ENCODE assay signal across 8 cellular contexts in the genomic region with DNA sequence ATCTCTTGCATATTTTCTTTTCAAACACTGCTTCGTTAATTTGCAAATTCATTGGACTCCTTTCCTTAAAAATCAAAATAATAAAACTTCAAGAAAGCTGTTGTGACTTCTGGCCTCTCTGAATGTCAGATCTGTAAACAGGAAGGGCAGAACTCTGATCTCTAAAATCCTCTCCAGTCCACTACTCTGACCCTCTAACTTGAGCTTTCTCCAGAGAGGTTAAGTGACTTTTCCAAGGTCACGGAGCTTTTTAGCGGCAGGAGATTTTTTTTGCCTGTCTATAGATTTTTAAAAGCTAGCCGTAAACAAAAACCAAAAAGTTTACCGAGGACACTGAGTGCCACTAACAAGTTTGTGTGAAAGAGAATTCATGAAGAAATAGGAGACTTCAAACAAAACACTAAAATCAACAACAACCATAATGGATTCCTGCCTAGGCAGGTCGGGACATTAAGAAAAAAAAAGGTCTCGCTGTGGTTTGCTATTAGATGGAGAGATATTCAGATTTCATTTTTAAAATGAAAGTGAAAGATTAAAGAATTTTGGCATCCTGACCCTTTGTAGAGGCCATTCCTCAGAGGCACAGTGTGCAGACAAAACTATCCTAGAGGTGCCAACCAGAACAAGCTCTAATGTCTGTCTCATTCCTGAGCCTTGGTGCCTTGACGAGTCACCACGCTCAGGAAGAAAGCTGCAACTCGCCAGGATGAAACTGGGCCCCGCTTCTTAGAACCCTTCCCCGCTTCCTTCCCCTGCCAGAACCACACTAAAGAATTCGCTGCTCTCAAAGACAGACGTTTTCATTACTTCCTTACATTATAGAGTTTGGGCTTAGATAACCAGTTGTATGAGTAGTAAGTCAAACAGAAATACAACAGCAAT.
DNase-seq lines count a peak whose midpoint lies in the region; ATAC-seq and TF ChIP-seq lines count a peak whose summit lies in the region.

No MANE protein-coding gene starts in this region.

- H3K79me2 ChIP-seq in parathyroid adenoma = no peaks in the 10 kb centered on the region

- H3K4me1 ChIP-seq in esophagus muscularis mucosa (peaks cover 23 to 47% (median 39%) of the 10 kb centered on the region in 4 donors), parathyroid adenoma (peaks cover 4% of the 10 kb centered on the region)

- H3K4me2 ChIP-seq in parathyroid adenoma (ENCODE audit: low read length) = peak overlapping the region; percentile 67

- 43% methylated on average over 14 of the region's 14 CpGs for WGBS in esophagus muscularis mucosa

- peak; percentile 14 to 18 for ATAC-seq in activated CD4-positive, CD25-positive, alpha-beta regulatory T cell treated with anti-CD3 and anti-CD28 coated beads, Interleukin-2, amount 50 U/mL, for 24 hours
- ATAC-seq in GM19035 (IDR thresholded peaks at IDR 0.05; ENCODE audit: unreplicated experiment) = no peak
- ATAC-seq in HG02588 (IDR thresholded peaks at IDR 0.05; ENCODE audit: unreplicated experiment) = no peak

- no peak for TF ChIP-seq POLR2A in esophagus muscularis mucosa (IDR thresholded peaks at IDR 0.05; ENCODE audit: low read depth)

- no peak for TF ChIP-seq CTCF in esophagus muscularis mucosa (IDR thresholded peaks at IDR 0.05)
- TF ChIP-seq CTCF in parathyroid adenoma (IDR thresholded peaks at IDR 0.05) = no peak

- peak overlapping the region; percentile 65 for H2AFZ ChIP-seq in parathyroid adenoma

- H3K9me3 ChIP-seq in esophagus muscularis mucosa (no peaks in the 10 kb centered on the region), parathyroid adenoma (ENCODE audit: control insufficient read depth, low read length) (no peaks in the 10 kb centered on the region)

- H3K27ac ChIP-seq in esophagus muscularis mucosa (replicated peaks in 1 of 4) (peak overlapping the region; percentile 85 to 90 (median 87)), parathyroid adenoma (peak overlapping the region; percentile 59)

- TF ChIP-seq EP300 in esophagus muscularis mucosa (IDR thresholded peaks at IDR 0.05) = no peak

- H3K36me3 ChIP-seq in esophagus muscularis mucosa (no peaks in the 10 kb centered on the region), parathyroid adenoma (ENCODE audit: control insufficient read depth, insufficient read depth, low read length) (no peaks in the 10 kb centered on the region)

- no peak for DNase-seq in activated CD4-positive, CD25-positive, alpha-beta regulatory T cell treated with anti-CD3 and anti-CD28 coated beads, Interleukin-2, amount 50 U/mL, for 72 hours
- DNase-seq in T-helper 1 cell = peak in 3 of 5 donors; percentile 19 to 75 (median 36)
- no peak for DNase-seq in esophagus muscularis mucosa (ENCODE audit: extremely low spot score)
- DNase-seq in stimulated activated CD4-positive, alpha-beta T cell treated with anti-CD3 and anti-CD28 coated beads, Interleukin-12 subunit alpha, Interleukin-12 subunit beta, amount 100 ng/mL, for 4 hours = no peak

- peak overlapping the region; percentile 34 to 57 (median 54) for H3K4me3 ChIP-seq in esophagus muscularis mucosa
- peak overlapping the region; percentile 42 for H3K4me3 ChIP-seq in parathyroid adenoma (ENCODE audit: low read depth, low read length)

- no peak overlapping the region for H3K9ac ChIP-seq in parathyroid adenoma

- H3K27me3 ChIP-seq in esophagus muscularis mucosa (no peaks in the 10 kb centered on the region), parathyroid adenoma (ENCODE audit: control insufficient read depth, insufficient read depth, low read length) (no peaks in the 10 kb centered on the region)

- intact Hi-C loops in esophagus muscularis mucosa (cut with DNase I) = no loop called here

Comparison
In these comparisons a context has a peak if more than half of its experiments do, and no peak if none do; other contexts are left out.
1. ATAC-seq: peak in activated CD4-positive, CD25-positive, alpha-beta regulatory T cell treated with anti-CD3 and anti-CD28 coated beads, Interleukin-2, amount 50 U/mL, for 24 hours (2 of 2); none in GM19035 (single experiment) and HG02588 (single experiment).
2. DNase-seq: peak in T-helper 1 cell (3 of 5); none in activated CD4-positive, CD25-positive, alpha-beta regulatory T cell treated with anti-CD3 and anti-CD28 coated beads, Interleukin-2, amount 50 U/mL, for 72 hours (single experiment), esophagus muscularis mucosa (single experiment) and stimulated activated CD4-positive, alpha-beta T cell treated with anti-CD3 and anti-CD28 coated beads, Interleukin-12 subunit alpha, Interleukin-12 subunit beta, amount 100 ng/mL, for 4 hours (single experiment).